8 cellular contexts compared by ENCODE assay signal in the genomic region with DNA sequence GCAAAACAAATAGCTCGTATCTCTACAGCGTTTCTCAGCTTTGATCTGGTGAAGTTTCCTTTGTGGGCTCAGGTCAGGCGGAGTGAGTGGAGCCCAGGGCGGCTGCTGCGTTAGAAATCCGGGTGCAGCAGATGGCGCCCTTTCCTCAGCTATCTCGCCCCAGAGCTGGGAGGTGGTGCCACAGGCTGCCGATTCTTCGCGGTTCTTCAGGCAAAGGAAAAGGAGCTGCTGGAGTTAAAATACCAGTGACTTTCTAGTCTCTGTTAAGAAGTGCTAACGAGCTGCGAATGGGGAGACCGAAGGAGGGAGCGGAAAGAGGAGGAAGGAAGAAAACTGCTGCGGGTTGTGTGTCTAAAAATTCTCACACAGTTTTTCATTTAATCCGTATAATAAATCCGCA.
DNase-seq lines count a peak whose midpoint lies in the region; ATAC-seq and TF ChIP-seq lines count a peak whose summit lies in the region.

No MANE protein-coding gene starts in this region.

- no peaks in the 10 kb centered on the region for H3K79me2 ChIP-seq in hepatocyte

- peak; percentile 85 for TF ChIP-seq CTCF in hepatocyte (IDR thresholded peaks at IDR 0.05; ENCODE audit: poor library complexity)

- peaks cover 2% of the 10 kb centered on the region for H3K4me1 ChIP-seq in adipocyte (ENCODE audit: control insufficient read depth, insufficient read depth, low read length)
- H3K4me1 ChIP-seq in hepatocyte (ENCODE audit: insufficient read depth), result no peaks in the 10 kb centered on the region
- no peaks in the 10 kb centered on the region for H3K4me1 ChIP-seq in skeletal muscle satellite cell (ENCODE audit: control insufficient read depth, insufficient read depth, low read length)

- H3K4me2 ChIP-seq in hepatocyte (peak overlapping the region; percentile 68), skeletal muscle satellite cell (ENCODE audit: low read length) (peak overlapping the region; percentile 88)

- H4K20me1 ChIP-seq in hepatocyte (ENCODE audit: insufficient read depth, poor library complexity, severe bottlenecking), result no peaks in the 10 kb centered on the region

- H3K9ac ChIP-seq in adipocyte (ENCODE audit: low read length) (peak overlapping the region; percentile 53), skeletal muscle satellite cell (ENCODE audit: low read depth, low read length) (peak overlapping the region; percentile 47)

- peak overlapping the region; percentile 37 for H2AFZ ChIP-seq in hepatocyte

- H3K27ac ChIP-seq in hepatocyte, result no peak overlapping the region

- H3K9me3 ChIP-seq in adipocyte (ENCODE audit: control insufficient read depth, low read length) (no peaks in the 10 kb centered on the region), hepatocyte (ENCODE audit: low read depth) (no peaks in the 10 kb centered on the region), skeletal muscle satellite cell (replicated peaks; ENCODE audit: low read length) (no peaks in the 10 kb centered on the region)

- DNase-seq in CD1c-positive myeloid dendritic cell (ENCODE audit: extremely low spot score) (peak; percentile 44), SW480 (ENCODE audit: low spot score) (peak; percentile 58), adipocyte (ENCODE audit: low read depth) (peak; percentile 61), hepatocyte (ENCODE audit: low spot score) (peak; percentile 88), NCI-H524 treated with DMSO at 0.1 percent for 48 hours (lab: John Stamatoyannopoulos, UW) (no peak)

- 8% methylated on average over 18 of the region's 18 CpGs for WGBS in hepatocyte (ENCODE audit: low lambda C conversion rate, missing lambda C conversion rate)

- no peaks in the 10 kb centered on the region for H3K9me2 ChIP-seq in hepatocyte (replicated peaks; ENCODE audit: insufficient read depth)

- peak; percentile 63 for ATAC-seq in GM19438 (IDR thresholded peaks at IDR 0.05; ENCODE audit: low read depth, unreplicated experiment)
- peak; percentile 75 for ATAC-seq in HG03558 (IDR thresholded peaks at IDR 0.05; ENCODE audit: extremely low read depth, unreplicated experiment)

- peak overlapping the region; percentile 55 for H3K4me3 ChIP-seq in adipocyte (ENCODE audit: low read length)
- no peak overlapping the region for H3K4me3 ChIP-seq in hepatocyte
- peak overlapping the region; percentile 61 for H3K4me3 ChIP-seq in skeletal muscle satellite cell (ENCODE audit: low read length)

- H3K36me3 ChIP-seq in adipocyte (ENCODE audit: control insufficient read depth, insufficient read depth, low read length, severe bottlenecking) (peaks cover 3% of the 10 kb centered on the region), hepatocyte (replicated peaks; ENCODE audit: insufficient read depth, low read depth) (no peaks in the 10 kb centered on the region), skeletal muscle satellite cell (ENCODE audit: insufficient read depth, low read length) (no peaks in the 10 kb centered on the region)

- H3K27me3 ChIP-seq in adipocyte (replicated peaks; ENCODE audit: control insufficient read depth, insufficient read depth, low read length), result no peaks in the 10 kb centered on the region
- peaks cover 10% of the 10 kb centered on the region for H3K27me3 ChIP-seq in hepatocyte
- H3K27me3 ChIP-seq in skeletal muscle satellite cell (ENCODE audit: control insufficient read depth, insufficient read depth, low read length), result no peaks in the 10 kb centered on the region
